Comparison of ENCODE assay signal across 8 cellular contexts in the genomic region with DNA sequence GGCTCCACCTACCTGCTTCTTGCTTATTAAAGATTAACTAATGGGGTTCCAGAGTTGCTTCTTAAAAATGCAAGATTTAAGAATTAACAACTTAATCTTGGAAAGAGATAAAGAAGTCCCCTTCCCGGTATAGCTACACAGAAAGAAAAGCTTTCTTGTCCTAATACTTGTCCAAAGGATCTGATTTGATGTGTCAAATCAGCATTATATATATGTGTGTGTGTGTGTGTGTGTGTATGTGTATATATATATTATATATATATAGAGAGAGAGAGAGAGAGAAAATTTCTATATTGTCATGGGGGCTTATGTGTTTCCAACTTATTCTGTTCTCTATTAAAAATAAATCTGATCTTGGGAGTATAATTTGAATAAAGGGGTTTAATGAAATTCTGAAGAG. TPM values are rescaled to one million over a fixed set of nuclear protein-coding genes. Genes with fewer than 3 reads are reported as not detected.
DNase-seq lines count a peak whose midpoint lies in the region; ATAC-seq and TF ChIP-seq lines count a peak whose summit lies in the region.

No MANE protein-coding gene starts in this region.

- H3K27ac ChIP-seq in DOHH2 (ENCODE audit: low read depth, low read length) (peak overlapping the region; percentile 60; the same call in 1 of the 2 replicates), SJCRH30 (peak overlapping the region; percentile 56; the same call in 1 of the 2 replicates), fibroblast of lung (ENCODE audit: insufficient read depth, low read length) (peak overlapping the region; percentile 43), rectal smooth muscle tissue (ENCODE audit: low read depth, low read length) (peak overlapping the region; percentile 74)

- peaks cover 32% of the 10 kb centered on the region for H3F3A ChIP-seq in DOHH2 (ENCODE audit: control insufficient read depth, insufficient read depth)

- H3K9me3 ChIP-seq in DOHH2 (ENCODE audit: control insufficient read depth, insufficient read depth, low read length) (no peaks in the 10 kb centered on the region), SJCRH30 (replicated peaks) (no peaks in the 10 kb centered on the region), fibroblast of lung (ENCODE audit: control insufficient read depth, insufficient read depth, low read depth, low read length) (no peaks in the 10 kb centered on the region)

- H3K27me3 ChIP-seq in DOHH2 (ENCODE audit: control insufficient read depth, low read length) (no peaks in the 10 kb centered on the region), SJCRH30 (no peaks in the 10 kb centered on the region), fibroblast of lung (ENCODE audit: control insufficient read depth, insufficient read depth, low read length) (no peaks in the 10 kb centered on the region), rectal smooth muscle tissue (ENCODE audit: control insufficient read depth, insufficient read depth, low read length) (no peaks in the 10 kb centered on the region)

- H3K4me3 ChIP-seq in DOHH2 (ENCODE audit: low read length) (peak overlapping the region; percentile 88), SJCRH30 (peak overlapping the region; percentile 76), fibroblast of lung (replicated peaks in 1 of 4; ENCODE audit: control extremely low read depth in 1 of 4, insufficient read depth in 1 of 4, low read depth in 3 of 4, low read length in 4 of 4) (peak overlapping the region; percentile 60 to 94 (median 74)), rectal smooth muscle tissue (ENCODE audit: low read length) (peak overlapping the region; percentile 74)

- peaks cover 3% of the 10 kb centered on the region for H3K36me3 ChIP-seq in DOHH2 (ENCODE audit: control insufficient read depth, low read length)
- no peaks in the 10 kb centered on the region for H3K36me3 ChIP-seq in SJCRH30
- no peaks in the 10 kb centered on the region for H3K36me3 ChIP-seq in fibroblast of lung (ENCODE audit: control insufficient read depth, insufficient read depth, low read length)
- no peaks in the 10 kb centered on the region for H3K36me3 ChIP-seq in rectal smooth muscle tissue (ENCODE audit: control insufficient read depth, insufficient read depth, low read length)

- DNase-seq in SJCRH30 (no peak), fibroblast of lung (ENCODE audit: low read depth in 2 of 2) (no peak), ureter (ENCODE audit: low spot score) (no peak), SHP77 treated with DMSO at 0.1 percent for 48 hours (lab: John Stamatoyannopoulos, UW) (no peak)
- DNase-seq in activated CD8-positive, alpha-beta memory T cell treated with anti-CD3 and anti-CD28 coated beads, Interleukin-2, amount 50 U/mL, for 4 hours, result no peak

- H3K9ac ChIP-seq in fibroblast of lung (ENCODE audit: insufficient read depth, low read length), result no peak overlapping the region
- H3K9ac ChIP-seq in rectal smooth muscle tissue (ENCODE audit: low read length), result peak overlapping the region; percentile 34

- ATAC-seq in HG02763 (IDR thresholded peaks at IDR 0.05; ENCODE audit: unreplicated experiment), result no peak

- peak overlapping the region; percentile 89 for H2AFZ ChIP-seq in fibroblast of lung (ENCODE audit: low read length)

- H3K4me1 ChIP-seq in DOHH2 (ENCODE audit: control insufficient read depth, low read length) (peaks cover 45% of the 10 kb centered on the region), SJCRH30 (peaks cover 3% of the 10 kb centered on the region; the same call in 1 of the 2 replicates), fibroblast of lung (ENCODE audit: control insufficient read depth, extremely low read depth, insufficient read depth, low read length) (peaks cover 7% of the 10 kb centered on the region), rectal smooth muscle tissue (ENCODE audit: control insufficient read depth, insufficient read depth, low read length) (peaks cover 9% of the 10 kb centered on the region)

- peaks cover 4% of the 10 kb centered on the region for H3K79me2 ChIP-seq in DOHH2 (ENCODE audit: control insufficient read depth, low read length)
- H3K79me2 ChIP-seq in fibroblast of lung (ENCODE audit: control insufficient read depth, insufficient read depth, low read length), result no peaks in the 10 kb centered on the region

- no peaks in the 10 kb centered on the region for H4K20me1 ChIP-seq in DOHH2 (ENCODE audit: control insufficient read depth, insufficient read depth, low read depth, low read length)
- no peaks in the 10 kb centered on the region for H4K20me1 ChIP-seq in fibroblast of lung (ENCODE audit: control insufficient read depth, extremely low read depth, insufficient read depth, low read length)

- TF ChIP-seq CTCF in DOHH2 (IDR thresholded peaks at IDR 0.05; ENCODE audit: low read depth, low read length, poor library complexity, severe bottlenecking) (no peak), fibroblast of lung (conservative IDR thresholded peaks at IDR 0.05 in 1 of 2, IDR thresholded peaks at IDR 0.05 in 1 of 2; ENCODE audit: low read depth in 1 of 2, low read length in 2 of 2) (no peak)

- H3K9me2 ChIP-seq in DOHH2 (replicated peaks; ENCODE audit: control insufficient read depth, low read length), result no peaks in the 10 kb centered on the region

- peak overlapping the region; percentile 92 for H3K4me2 ChIP-seq in DOHH2 (ENCODE audit: low read length)
- peak overlapping the region; percentile 72 for H3K4me2 ChIP-seq in fibroblast of lung (ENCODE audit: extremely low read depth, insufficient read depth, low read length)

RNA-seq across cellular contexts. Expression of a gene that starts 4.6 kb away (rescaled TPM):
- 52.2 and 53.8 TPM in 2 replicates for total RNA-seq in SJCRH30 (2014; rRNA removed; shearing (Covaris generic))
- total RNA-seq in fibroblast of lung (90.4 and 111 TPM in 2 replicates), ureter (75.3 TPM)
- polyA plus RNA-seq in fibroblast of lung, result 58.7 and 74.9 TPM in 2 replicates
- 50.1 and 58.4 TPM in 2 replicates for polyA plus RNA-seq in fibroblast of lung (2012)
- polyA minus RNA-seq in fibroblast of lung (ENCODE audit: low replicate concordance), result 6.0 and 7.6 TPM in 2 replicates

RNA-seq across cellular contexts. Expression of a gene that starts 33.4 kb away (rescaled TPM):
- 0.04 TPM in 1 of 2 replicates, not detected in the other for total RNA-seq in SJCRH30 (2014; rRNA removed; shearing (Covaris generic))
- total RNA-seq in fibroblast of lung (not detected in 2 replicates), ureter (not detected)
- not detected in 2 replicates for polyA plus RNA-seq in fibroblast of lung
- polyA plus RNA-seq in fibroblast of lung (2012), result not detected in 2 replicates
- not detected in 2 replicates for polyA minus RNA-seq in fibroblast of lung (ENCODE audit: low replicate concordance)
